9 cellular contexts compared by ENCODE assay signal in genomic region chr10:91590904-91591791, GRCh38. TPM values are rescaled to one million over a fixed set of nuclear protein-coding genes. Genes with fewer than 3 reads are reported as not detected.
DNase-seq lines count a peak whose midpoint lies in the region; ATAC-seq and TF ChIP-seq lines count a peak whose summit lies in the region.
"Had no signal": no experiment of that assay in that cellular context is flagged by ENCODE, and none has a peak within 500 bp of the region (broad histone marks: within the 10 kb centered on the region; RNA-seq: fewer than 3 reads in every experiment).

No MANE protein-coding gene starts in this region.

- H3K4me3 Mint-ChIP-seq in mesothelial cell of epicardium: no peak overlapping the region
- no peak overlapping the region for H3K4me3 Mint-ChIP-seq in activated CD8-positive, alpha-beta T cell treated with anti-CD3 and anti-CD28 coated beads, Interleukin-2, amount 10 ng/mL, durations not matched to agents 7 days and 5 days
- H3K4me3 Mint-ChIP-seq in CD8-positive, alpha-beta T cell: no peak overlapping the region
- no peak overlapping the region for H3K4me3 Mint-ChIP-seq in activated T-cell treated with anti-CD3 and anti-CD28 coated beads, Interleukin-2, amount 50 U/mL, for 4 hours

- TF ChIP-seq CTCF in dorsolateral prefrontal cortex (IDR thresholded peaks at IDR 0.05 in 54 of 56, conservative IDR thresholded peaks at IDR 0.05 in 2 of 56; ENCODE audit: low read depth in 1 of 56, partially characterized antibody in 56 of 56) (no peak), mesothelial cell of epicardium (IDR thresholded peaks at IDR 0.05; ENCODE audit: unreplicated experiment) (no peak)
- TF ChIP-seq CTCF in CD8-positive, alpha-beta T cell (IDR thresholded peaks at IDR 0.05): no peak

- peak overlapping the region in 55 of 59 donors; percentile 24 to 88 (median 68) for H3K27ac ChIP-seq in dorsolateral prefrontal cortex
- no peak overlapping the region for H3K27ac ChIP-seq in CD8-positive, alpha-beta T cell (ENCODE audit: low read depth, low read length)

- intact Hi-C loops in dorsolateral prefrontal cortex (cut with DNase I): no loop called here
- intact Hi-C loops in CD8-positive, alpha-beta T cell (cut with DNase I, micrococcal nuclease): no loop called here

- no peaks in the 10 kb centered on the region for H3K27me3 ChIP-seq in dorsolateral prefrontal cortex
- H3K27me3 ChIP-seq in CD8-positive, alpha-beta T cell (ENCODE audit: insufficient read depth, low read length): no peaks in the 10 kb centered on the region

- H3K4me1 ChIP-seq in CD8-positive, alpha-beta T cell (ENCODE audit: insufficient read depth, low read length): no peaks in the 10 kb centered on the region

- H3K4me3 ChIP-seq in dorsolateral prefrontal cortex: no peak overlapping the region
- H3K4me3 ChIP-seq in CD8-positive, alpha-beta T cell (ENCODE audit: low read depth, low read length): no peak overlapping the region

- no peak for ATAC-seq in activated CD8-positive, alpha-beta T cell treated with anti-CD3 and anti-CD28 coated beads, Interleukin-2, amount 10 ng/mL, durations not matched to agents 7 days and 5 days
- no peak for ATAC-seq in CD8-positive, alpha-beta T cell
- no peak for ATAC-seq in activated T-cell treated with anti-CD3 and anti-CD28 coated beads, Interleukin-2, amount 50 U/mL, for 4 hours

- CTCF ChIA-PET in activated CD8-positive, alpha-beta T cell treated with anti-CD3 and anti-CD28 coated beads, Interleukin-2, amount 10 ng/mL, durations not matched to agents 7 days and 5 days (lab: Charles Lee): no interaction called here
- CTCF ChIA-PET in CD8-positive, alpha-beta T cell (lab: Charles Lee): no interaction called here

- no peaks in the 10 kb centered on the region for H3K9me3 ChIP-seq in CD8-positive, alpha-beta T cell (ENCODE audit: low read length)

- H3K36me3 Mint-ChIP-seq in mesothelial cell of epicardium: no peaks in the 10 kb centered on the region
- H3K36me3 Mint-ChIP-seq in activated CD8-positive, alpha-beta T cell treated with anti-CD3 and anti-CD28 coated beads, Interleukin-2, amount 10 ng/mL, durations not matched to agents 7 days and 5 days (ENCODE audit: low read depth): no peaks in the 10 kb centered on the region
- H3K36me3 Mint-ChIP-seq in CD8-positive, alpha-beta T cell: no peaks in the 10 kb centered on the region
- H3K36me3 Mint-ChIP-seq in activated T-cell treated with anti-CD3 and anti-CD28 coated beads, Interleukin-2, amount 50 U/mL, for 4 hours (ENCODE audit: insufficient read depth): no peaks in the 10 kb centered on the region

- peak; percentile 79 for DNase-seq in NCI-H82 (lab: John Stamatoyannopoulos, UW)
- DNase-seq in NCI-H82 treated with DMSO at 0.1 percent for 48 hours (lab: John Stamatoyannopoulos, UW; ENCODE audit: unreplicated experiment): no peak
- DNase-seq in dorsolateral prefrontal cortex: no peak
- DNase-seq in mesothelial cell of epicardium (ENCODE audit: low spot score in 2 of 2, unreplicated experiment in 2 of 2): no peak
- DNase-seq in activated CD8-positive, alpha-beta T cell treated with anti-CD3 and anti-CD28 coated beads, Interleukin-2, amount 10 ng/mL, durations not matched to agents 7 days and 5 days: no peak
- no peak for DNase-seq in NCI-H345 (lab: John Stamatoyannopoulos, UW)
- DNase-seq in CD8-positive, alpha-beta T cell: no peak
- DNase-seq in activated T-cell treated with anti-CD3 and anti-CD28 coated beads, Interleukin-2, amount 50 U/mL, for 4 hours: no peak
- DNase-seq: AML-193 had no signal

- POLR2A ChIA-PET in activated CD8-positive, alpha-beta T cell treated with anti-CD3 and anti-CD28 coated beads, Interleukin-2, amount 10 ng/mL, durations not matched to agents 7 days and 5 days (lab: Charles Lee): no interaction called here
- POLR2A ChIA-PET in CD8-positive, alpha-beta T cell (lab: Charles Lee): interaction anchor here (0.6 kb wide), 1 partner anchor 535 kb away, joined by 3 read pairs; no protein-coding TSS in a partner anchor

- H3K4me1 Mint-ChIP-seq in mesothelial cell of epicardium: peaks cover 77% of the 10 kb centered on the region
- H3K4me1 Mint-ChIP-seq in activated CD8-positive, alpha-beta T cell treated with anti-CD3 and anti-CD28 coated beads, Interleukin-2, amount 10 ng/mL, durations not matched to agents 7 days and 5 days (ENCODE audit: low read depth): no peaks in the 10 kb centered on the region
- H3K4me1 Mint-ChIP-seq in CD8-positive, alpha-beta T cell (ENCODE audit: low read depth): no peaks in the 10 kb centered on the region
- no peaks in the 10 kb centered on the region for H3K4me1 Mint-ChIP-seq in activated T-cell treated with anti-CD3 and anti-CD28 coated beads, Interleukin-2, amount 50 U/mL, for 4 hours (ENCODE audit: low read depth)

- peak overlapping the region; percentile 85 for H3K27ac Mint-ChIP-seq in mesothelial cell of epicardium
- no peak overlapping the region for H3K27ac Mint-ChIP-seq in activated CD8-positive, alpha-beta T cell treated with anti-CD3 and anti-CD28 coated beads, Interleukin-2, amount 10 ng/mL, durations not matched to agents 7 days and 5 days
- H3K27ac Mint-ChIP-seq in CD8-positive, alpha-beta T cell: no peak overlapping the region

- no peaks in the 10 kb centered on the region for H3K9me3 Mint-ChIP-seq in mesothelial cell of epicardium
- H3K9me3 Mint-ChIP-seq in activated CD8-positive, alpha-beta T cell treated with anti-CD3 and anti-CD28 coated beads, Interleukin-2, amount 10 ng/mL, durations not matched to agents 7 days and 5 days (ENCODE audit: insufficient read depth): no peaks in the 10 kb centered on the region
- H3K9me3 Mint-ChIP-seq in CD8-positive, alpha-beta T cell: no peaks in the 10 kb centered on the region
- H3K9me3 Mint-ChIP-seq in activated T-cell treated with anti-CD3 and anti-CD28 coated beads, Interleukin-2, amount 50 U/mL, for 4 hours: no peaks in the 10 kb centered on the region

- no peaks in the 10 kb centered on the region for H3K27me3 Mint-ChIP-seq in mesothelial cell of epicardium (ENCODE audit: low read depth)
- H3K27me3 Mint-ChIP-seq in activated CD8-positive, alpha-beta T cell treated with anti-CD3 and anti-CD28 coated beads, Interleukin-2, amount 10 ng/mL, durations not matched to agents 7 days and 5 days (ENCODE audit: low read depth): peaks cover 13% of the 10 kb centered on the region
- peaks cover 20% of the 10 kb centered on the region for H3K27me3 Mint-ChIP-seq in CD8-positive, alpha-beta T cell (ENCODE audit: low read depth)
- H3K27me3 Mint-ChIP-seq in activated T-cell treated with anti-CD3 and anti-CD28 coated beads, Interleukin-2, amount 50 U/mL, for 4 hours (ENCODE audit: low read depth): peaks cover 18% of the 10 kb centered on the region

- H3K36me3 ChIP-seq in CD8-positive, alpha-beta T cell (ENCODE audit: insufficient read depth, low read length): no peaks in the 10 kb centered on the region

RNA-seq across cellular contexts. Expression of gene PPP1R3C, which starts 41.7 kb away (rescaled TPM):
- total RNA-seq in dorsolateral prefrontal cortex: 100 to 1,000 TPM in 2 of 120 experiments, 10 to 100 TPM in 118; 20.8 to 122 (median 43.9) TPM
- 9.2 to 9.9 TPM (median 9.7 TPM) in 3 replicates for total RNA-seq in mesothelial cell of epicardium
- not detected for total RNA-seq in activated CD8-positive, alpha-beta T cell treated with anti-CD3 and anti-CD28 coated beads, Interleukin-2, amount 10 ng/mL, durations not matched to agents 7 days and 5 days
- total RNA-seq in CD8-positive, alpha-beta T cell: not detected
- under 1 TPM; 0.08 to 0.15 (median 0.11) TPM for total RNA-seq in activated T-cell treated with anti-CD3 and anti-CD28 coated beads, Interleukin-2, amount 50 U/mL, for 4 hours
